Comparison of ENCODE assay signal across 8 cellular contexts in the genomic region with DNA sequence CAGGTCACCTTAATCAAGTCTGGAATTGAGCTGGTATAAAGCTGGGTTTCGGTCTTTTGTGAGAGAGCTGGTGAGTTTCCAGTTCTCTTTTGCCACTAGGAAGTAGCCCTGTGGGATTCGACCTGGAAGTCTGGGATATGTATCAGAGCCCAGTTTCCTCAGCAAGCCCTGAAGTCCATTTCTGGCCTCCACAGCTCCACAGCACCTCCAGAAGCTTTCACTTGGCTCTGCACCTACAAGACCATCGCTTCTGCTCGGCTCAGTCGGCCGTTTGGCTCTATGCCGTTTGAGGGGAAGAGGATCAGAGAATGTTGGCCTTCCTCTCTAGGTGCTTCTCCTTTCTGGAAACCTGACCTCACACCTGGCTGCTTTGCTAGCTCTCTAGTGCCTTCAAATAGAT.
A peak's percentile ranks its signal among the peaks of the same experiment; 100 is the strongest.
DNase-seq lines count a peak whose midpoint lies in the region; ATAC-seq and TF ChIP-seq lines count a peak whose summit lies in the region.

No MANE protein-coding gene starts in this region.

- H3K79me2 ChIP-seq in smooth muscle cell (ENCODE audit: low read depth): peaks cover 58% of the 10 kb centered on the region

- ATAC-seq in right cardiac atrium (peak; percentile 92 to 93), GM21576 (IDR thresholded peaks at IDR 0.05; ENCODE audit: unreplicated experiment) (no peak)

- no peak overlapping the region for H3K9ac ChIP-seq in smooth muscle cell (ENCODE audit: low read depth)

- 6% methylated on average over 7 of the region's 7 CpGs for WGBS in right cardiac atrium
- 60% methylated on average over 7 of the region's 7 CpGs for WGBS in smooth muscle cell (ENCODE audit: low lambda C conversion rate)

- H3F3A ChIP-seq in smooth muscle cell (ENCODE audit: low read depth): peaks cover 10% of the 10 kb centered on the region

- H2AFZ ChIP-seq in smooth muscle cell (ENCODE audit: low read depth): no peak overlapping the region

- H3K9me3 ChIP-seq in right cardiac atrium (ENCODE audit: control insufficient read depth, low read length): no peaks in the 10 kb centered on the region
- no peaks in the 10 kb centered on the region for H3K9me3 ChIP-seq in smooth muscle cell (replicated peaks; ENCODE audit: low read depth)

- H3K4me3 ChIP-seq in H7 (ENCODE audit: insufficient read depth, low read depth, low read length) (no peak overlapping the region), right cardiac atrium (ENCODE audit: low read length) (no peak overlapping the region), smooth muscle cell (no peak overlapping the region)

- H4K20me1 ChIP-seq in smooth muscle cell (ENCODE audit: low read depth): peaks cover 85% of the 10 kb centered on the region

- DNase-seq in H7 (peak; percentile 42), amygdala (lab: John Stamatoyannopoulos, UW) (peak in 38 of 56 donors; percentile 16 to 76 (median 37)), right cardiac atrium (peak; percentile 63 to 83 (median 82)), smooth muscle cell (lab: John Stamatoyannopoulos, UW; ENCODE audit: unreplicated experiment) (no peak), DMS79 (lab: John Stamatoyannopoulos, UW) (no peak), OCI-M2 (lab: John Stamatoyannopoulos, UW; ENCODE audit: unreplicated experiment) (no peak), iPS-NIHi11 (ENCODE audit: low spot score) (no peak)

- H3K4me1 ChIP-seq in right cardiac atrium (ENCODE audit: control insufficient read depth, insufficient read depth, low read length) (peaks cover 13% of the 10 kb centered on the region), smooth muscle cell (ENCODE audit: low read depth) (peaks cover 21% of the 10 kb centered on the region)

- peak overlapping the region; percentile 65 for H3K4me2 ChIP-seq in smooth muscle cell

- H3K27me3 ChIP-seq in H7 (ENCODE audit: control insufficient read depth, insufficient read depth, low read length) (no peaks in the 10 kb centered on the region), right cardiac atrium (ENCODE audit: control insufficient read depth, insufficient read depth) (no peaks in the 10 kb centered on the region), smooth muscle cell (ENCODE audit: low read depth) (no peaks in the 10 kb centered on the region)

- peak; percentile 33 for TF ChIP-seq CTCF in smooth muscle cell (IDR thresholded peaks at IDR 0.05; ENCODE audit: borderline replicate concordance, insufficient read depth, poor library complexity, severe bottlenecking)

- intact Hi-C loops in right cardiac atrium (cut with DNase I): no loop called here

- H3K36me3 ChIP-seq in H7 (replicated peaks; ENCODE audit: control insufficient read depth, insufficient read depth, low read length) (no peaks in the 10 kb centered on the region), smooth muscle cell (ENCODE audit: low read depth) (no peaks in the 10 kb centered on the region)

- H3K27ac ChIP-seq in right cardiac atrium (ENCODE audit: low read length): peak overlapping the region; percentile 15
- H3K27ac ChIP-seq in smooth muscle cell (ENCODE audit: low read depth): peak overlapping the region; percentile 36

Comparison
In these comparisons a context has a peak if more than half of its experiments do, and no peak if none do; other contexts are left out.
1. DNase-seq: peak in H7 (single experiment), amygdala (38 of 56) and right cardiac atrium (3 of 3); none in smooth muscle cell (single experiment), DMS79 (single experiment), OCI-M2 (single experiment) and iPS-NIHi11 (single experiment).